Comparison of ENCODE assay signal across 13 cellular contexts in genomic region chr18:42048150-42048549, GRCh38.
DNase-seq lines count a peak whose midpoint lies in the region; ATAC-seq, FAIRE-seq and TF ChIP-seq lines count a peak whose summit lies in the region.
"Had no signal": no experiment of that assay in that cellular context is flagged by ENCODE, and none has a peak within 500 bp of the region (broad histone marks: within the 10 kb centered on the region; RNA-seq: fewer than 3 reads in every experiment).

No MANE protein-coding gene starts in this region.

- no peak overlapping the region for H3K9ac ChIP-seq in H9 (ENCODE audit: extremely low read depth, insufficient read length, low read length)

- no peaks in the 10 kb centered on the region for H3K9me3 ChIP-seq in H9 (ENCODE audit: control insufficient read depth, low read depth, low read length)
- H3K9me3 ChIP-seq: esophagus muscularis mucosa had no signal

- no peak overlapping the region for H2AFZ ChIP-seq in H9 (ENCODE audit: low read length)

- H3K9me3 Mint-ChIP-seq in H9, result no peaks in the 10 kb centered on the region
- H3K9me3 Mint-ChIP-seq: activated T-cell treated with anti-CD3 and anti-CD28 coated beads, Interleukin-2, amount 50 U/mL, for 72 hours; neural crest cell; T-cell had no signal

- peak; percentile 48 for DNase-seq in AG08396 (ENCODE audit: low spot score)
- DNase-seq in KG1 (lab: John Stamatoyannopoulos, UW), result peak; percentile 16
- DNase-seq in astrocyte of the hippocampus (ENCODE audit: low read depth, low spot score), result peak; percentile 45
- DNase-seq in left lobe of liver (ENCODE audit: low spot score), result no peak
- DNase-seq in H9, result no peak
- no peak for DNase-seq in substantia nigra (lab: John Stamatoyannopoulos, UW)
- DNase-seq in GM19239 (ENCODE audit: insufficient read length, low spot score), result no peak
- DNase-seq: activated T-cell treated with anti-CD3 and anti-CD28 coated beads, Interleukin-2, amount 50 U/mL, for 72 hours; NCI-H1105; T-cell had no signal

- no peak overlapping the region for H3K4ac ChIP-seq in H9 (ENCODE audit: low read depth, low read length)

- TF ChIP-seq CTCF in H9 (conservative IDR thresholded peaks at IDR 0.05), result no peak

- no peak overlapping the region for H2AK5ac ChIP-seq in H9 (ENCODE audit: insufficient read length, low read length)

- H3K36me3 Mint-ChIP-seq in H9 (ENCODE audit: insufficient read depth in 1 of 3, low read depth in 3 of 3), result peaks cover 4 to 29% (median 21%) of the 10 kb centered on the region in 3 experiments; a peak in 6 of 7 replicates

- H2BK120ac ChIP-seq in H9 (ENCODE audit: low read depth, low read length, poor library complexity, severe bottlenecking), result no peak overlapping the region

- H3K27ac ChIP-seq in H9 (ENCODE audit: insufficient read length, low read depth, low read length) (no peak overlapping the region), substantia nigra (ENCODE audit: low read depth, low read length, poor library complexity, severe bottlenecking) (no peak overlapping the region)
- H3K27ac ChIP-seq: esophagus muscularis mucosa had no signal

- H3K56ac ChIP-seq in H9 (ENCODE audit: insufficient read length, low read depth, low read length), result no peak overlapping the region

- peak; percentile 53 for ATAC-seq in left lobe of liver
- ATAC-seq in GM19035 (IDR thresholded peaks at IDR 0.05; ENCODE audit: unreplicated experiment), result no peak
- ATAC-seq: activated T-cell treated with anti-CD3 and anti-CD28 coated beads, Interleukin-2, amount 50 U/mL, for 72 hours; T-cell had no signal

- H3K14ac ChIP-seq in H9 (ENCODE audit: insufficient read depth, low read length), result no peak overlapping the region

- H4K91ac ChIP-seq in H9 (ENCODE audit: insufficient read length, low read depth, low read length), result no peak overlapping the region

- no CpG with 5 or more reads among the region's 2 CpGs for WGBS in H9 (ENCODE audit: extremely low coverage, insufficient read length, low lambda C conversion rate)

- H3K27me3 Mint-ChIP-seq in H9 (ENCODE audit: low read depth), result no peaks in the 10 kb centered on the region
- H3K27me3 Mint-ChIP-seq: T-cell had no signal

- H2BK5ac ChIP-seq in H9 (ENCODE audit: insufficient read length, low read length), result no peak overlapping the region

- no peak overlapping the region for H3K27ac Mint-ChIP-seq in H9
- H3K27ac Mint-ChIP-seq: activated T-cell treated with anti-CD3 and anti-CD28 coated beads, Interleukin-2, amount 50 U/mL, for 72 hours; T-cell had no signal

- H3K4me1 Mint-ChIP-seq in H9, result peaks cover 0 to 2% of the 10 kb centered on the region in 2 experiments; a peak in 1 of 4 replicates

- H3T11ph ChIP-seq in H9 (ENCODE audit: low read length), result no peak overlapping the region

- no peak for FAIRE-seq in GM19239 (lab: Jason Lieb, UNC)

- no peak overlapping the region for H2BK20ac ChIP-seq in H9 (ENCODE audit: low read depth, low read length, poor library complexity, severe bottlenecking)

- H3K18ac ChIP-seq in H9 (ENCODE audit: insufficient read length, low read depth, low read length), result no peak overlapping the region

- no peak overlapping the region for H3K23ac ChIP-seq in H9 (ENCODE audit: insufficient read length, low read depth, low read length)

- no peaks in the 10 kb centered on the region for H3K23me2 ChIP-seq in H9 (ENCODE audit: insufficient read length, low read depth, low read length, poor library complexity, severe bottlenecking)

- H3K4me3 Mint-ChIP-seq in H9, result no peak overlapping the region
- H3K4me3 Mint-ChIP-seq: activated T-cell treated with anti-CD3 and anti-CD28 coated beads, Interleukin-2, amount 50 U/mL, for 72 hours; neural crest cell; T-cell had no signal

- no peak overlapping the region for H3K4me2 ChIP-seq in H9 (ENCODE audit: insufficient read depth, insufficient read length, low read length)

- H4K5ac ChIP-seq in H9 (ENCODE audit: insufficient read length, low read depth, low read length), result no peak overlapping the region

- no peaks in the 10 kb centered on the region for H3K4me1 ChIP-seq in H9 (ENCODE audit: insufficient read depth, low read length)

- no peak overlapping the region for H2BK12ac ChIP-seq in H9 (ENCODE audit: insufficient read length, low read depth, low read length)

- H4K8ac ChIP-seq in H9 (replicated peaks; ENCODE audit: insufficient read length, low read depth, low read length), result no peak overlapping the region

- H3K27me3 ChIP-seq in H9 (ENCODE audit: insufficient read depth, low read length), result no peaks in the 10 kb centered on the region

- no peaks in the 10 kb centered on the region for H3K79me1 ChIP-seq in H9 (ENCODE audit: insufficient read depth, low read depth, low read length, poor library complexity, severe bottlenecking)

- H2BK15ac ChIP-seq in H9 (ENCODE audit: low read depth, low read length), result no peak overlapping the region

- H3K79me2 ChIP-seq in H9 (ENCODE audit: insufficient read depth, low read length), result no peaks in the 10 kb centered on the region

- no peaks in the 10 kb centered on the region for H4K20me1 ChIP-seq in H9 (ENCODE audit: control insufficient read depth, insufficient read depth, insufficient read length)

Comparison
In these comparisons a context has a peak if more than half of its experiments do, and no peak if none do; other contexts are left out.
1. DNase-seq: peak in AG08396 (single experiment), KG1 (single experiment) and astrocyte of the hippocampus (single experiment); none in left lobe of liver (single experiment), H9 (single experiment), substantia nigra (0 of 49) and GM19239 (single experiment).